ENCODE assay signal across 8 cellular contexts in genomic region chr6:42745638-42746451, GRCh38. TPM values are rescaled to one million over a fixed set of nuclear protein-coding genes. Genes with fewer than 3 reads are reported as not detected.
DNase-seq lines count a peak whose midpoint lies in the region; ATAC-seq and TF ChIP-seq lines count a peak whose summit lies in the region.

A gene with protein sequence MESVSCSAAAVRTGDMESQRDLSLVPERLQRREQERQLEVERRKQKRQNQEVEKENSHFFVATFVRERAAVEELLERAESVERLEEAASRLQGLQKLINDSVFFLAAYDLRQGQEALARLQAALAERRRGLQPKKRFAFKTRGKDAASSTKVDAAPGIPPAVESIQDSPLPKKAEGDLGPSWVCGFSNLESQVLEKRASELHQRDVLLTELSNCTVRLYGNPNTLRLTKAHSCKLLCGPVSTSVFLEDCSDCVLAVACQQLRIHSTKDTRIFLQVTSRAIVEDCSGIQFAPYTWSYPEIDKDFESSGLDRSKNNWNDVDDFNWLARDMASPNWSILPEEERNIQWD (minus strand): TSS chr6:42746103. CDS start chr6:42746073, 30 bp downstream.

- H4K20me1 ChIP-seq in smooth muscle cell (ENCODE audit: low read depth) = peaks cover 16% of the 10 kb centered on the region

- H3K27me3 Mint-ChIP-seq in WTC11 (ENCODE audit: low read depth) = no peaks in the 10 kb centered on the region
- H3K27me3 Mint-ChIP-seq in immature natural killer cell (ENCODE audit: low read depth in 3 of 3) = peaks cover 10 to 15% (median 14%) of the 10 kb centered on the region in 3 donors

- DNase-seq in AG08396 (ENCODE audit: low spot score) = peak; percentile 99
- peak; percentile 96 for DNase-seq in NCI-H226
- peak; percentile 93 for DNase-seq in WTC11 (ENCODE audit: low spot score)
- DNase-seq in caudate nucleus (lab: John Stamatoyannopoulos, UW) = peak; percentile 63 to 100 (median 97)
- peak; percentile 93 to 94 (median 93) for DNase-seq in immature natural killer cell
- peak; percentile 85 for DNase-seq in smooth muscle cell (lab: John Stamatoyannopoulos, UW; ENCODE audit: unreplicated experiment)

- H3K79me2 ChIP-seq in smooth muscle cell (ENCODE audit: low read depth) = peaks cover 19% of the 10 kb centered on the region

- H3K36me3 ChIP-seq in smooth muscle cell (ENCODE audit: low read depth) = no peaks in the 10 kb centered on the region

- peak within 1 kb of the TSS; percentile 92 for H3K9ac ChIP-seq in smooth muscle cell (ENCODE audit: low read depth)

- peak; percentile 95 for TF ChIP-seq POLR2A in GM18951 (IDR thresholded peaks at IDR 0.05; ENCODE audit: extremely low read depth, insufficient read depth, insufficient read length)

- peak within 1 kb of the TSS; percentile 90 for H3K4me3 ChIP-seq in smooth muscle cell

- H3K4me3 Mint-ChIP-seq in WTC11 (peak within 1 kb of the TSS; percentile 100), immature natural killer cell (peak within 1 kb of the TSS; percentile 97 to 100 (median 99))

- H3K4me1 Mint-ChIP-seq in WTC11 (peaks cover 16% of the 10 kb centered on the region), immature natural killer cell (peaks cover 33 to 35% of the 10 kb centered on the region in 2 donors)

- H3K4me1 ChIP-seq in smooth muscle cell (ENCODE audit: low read depth) = peaks cover 7% of the 10 kb centered on the region

- H3K36me3 Mint-ChIP-seq in WTC11 (peaks cover 2% of the 10 kb centered on the region), immature natural killer cell (peaks cover 4 to 12% (median 7%) of the 10 kb centered on the region in 3 donors)

- H3K27me3 ChIP-seq in smooth muscle cell (ENCODE audit: low read depth) = no peaks in the 10 kb centered on the region

- no peak for TF ChIP-seq CTCF in WTC11 (IDR thresholded peaks at IDR 0.05)
- no peak for TF ChIP-seq CTCF in smooth muscle cell (IDR thresholded peaks at IDR 0.05; ENCODE audit: borderline replicate concordance, insufficient read depth, poor library complexity, severe bottlenecking)

- H3K9me3 ChIP-seq in smooth muscle cell (replicated peaks; ENCODE audit: low read depth) = no peaks in the 10 kb centered on the region

- peak within 1 kb of the TSS; percentile 97 for H2AFZ ChIP-seq in smooth muscle cell (ENCODE audit: low read depth)

- peak; percentile 82 for ATAC-seq in HG03175 (IDR thresholded peaks at IDR 0.05; ENCODE audit: unreplicated experiment)
- peak; percentile 78 for ATAC-seq in WTC11

- POLR2A ChIA-PET in WTC11 (lab: Charles Lee) = interaction anchor here (0.6 to 5.0 kb wide), 23 partner anchors 9 to 1497 kb away, joined by 3 to 42 read pairs (median 5); partner anchors contain the start of genes BICRAL, C6orf132 and RPL7L1

- under 1% methylated on average over 53 of the region's 57 CpGs for WGBS in smooth muscle cell (ENCODE audit: low lambda C conversion rate)

- in situ Hi-C loops in GM18951 (cut with MboI; ENCODE audit: low sequenced_read_pairs, unreplicated experiment) = no loop called here

- H3F3A ChIP-seq in smooth muscle cell (ENCODE audit: low read depth) = peaks cover 17% of the 10 kb centered on the region

- peak within 1 kb of the TSS; percentile 96 for H3K27ac ChIP-seq in caudate nucleus (ENCODE audit: low read depth, low read length)
- peak within 1 kb of the TSS; percentile 87 for H3K27ac ChIP-seq in smooth muscle cell (ENCODE audit: low read depth)

- H3K27ac Mint-ChIP-seq in WTC11 (peak within 1 kb of the TSS; percentile 100), immature natural killer cell (peak within 1 kb of the TSS; percentile 95 to 100 (median 100))

- peak within 1 kb of the TSS; percentile 96 for H3K4me2 ChIP-seq in smooth muscle cell

- CTCF ChIA-PET in WTC11 (lab: Charles Lee) = interaction anchor here (0.6 to 4.0 kb wide), 10 partner anchors 17 to 182 kb away, joined by 3 to 18 read pairs (median 4); partner anchors contain the start of genes RPL7L1 and UBR2

- H3K9me3 Mint-ChIP-seq in WTC11 = no peaks in the 10 kb centered on the region
- peaks cover 4 to 18% (median 11%) of the 10 kb centered on the region in 6 donors for H3K9me3 Mint-ChIP-seq in immature natural killer cell

TF ChIP-seq in WTC11, 78 proteins besides CTCF, POLR2A, EP300 and RAD21 (continues in another document):
- no peak for TF ChIP-seq ZBTB21 (CRISPR knock-in tag; IDR thresholded peaks at IDR 0.05; ENCODE audit: borderline replicate concordance)
- TF ChIP-seq JAZF1 (CRISPR knock-in tag; IDR thresholded peaks at IDR 0.05) = no peak
- no peak for TF ChIP-seq USF2 (CRISPR knock-in tag; IDR thresholded peaks at IDR 0.05)
- no peak for TF ChIP-seq IRF2 (CRISPR knock-in tag; IDR thresholded peaks at IDR 0.05; ENCODE audit: borderline replicate concordance, low read depth)
- TF ChIP-seq MXD4 (CRISPR knock-in tag; IDR thresholded peaks at IDR 0.05; ENCODE audit: borderline replicate concordance) = no peak
- no peak for TF ChIP-seq ZNF423 (CRISPR knock-in tag; IDR thresholded peaks at IDR 0.05)
- TF ChIP-seq MLX (CRISPR knock-in tag; IDR thresholded peaks at IDR 0.05) = no peak
- no peak for TF ChIP-seq GTF2I (CRISPR knock-in tag; conservative IDR thresholded peaks at IDR 0.05)
- TF ChIP-seq FOXJ3 (CRISPR knock-in tag; IDR thresholded peaks at IDR 0.05; ENCODE audit: borderline replicate concordance) = no peak
- no peak for TF ChIP-seq SMAD3 (CRISPR knock-in tag; IDR thresholded peaks at IDR 0.05; ENCODE audit: borderline replicate concordance)
- TF ChIP-seq RELA (CRISPR knock-in tag; IDR thresholded peaks at IDR 0.05; ENCODE audit: borderline replicate concordance) = no peak
- no peak for TF ChIP-seq TCF7 (CRISPR knock-in tag; IDR thresholded peaks at IDR 0.05; ENCODE audit: low read depth)
- no peak for TF ChIP-seq ZNF425 (CRISPR knock-in tag; conservative IDR thresholded peaks at IDR 0.05)
- TF ChIP-seq, protein P1, sequence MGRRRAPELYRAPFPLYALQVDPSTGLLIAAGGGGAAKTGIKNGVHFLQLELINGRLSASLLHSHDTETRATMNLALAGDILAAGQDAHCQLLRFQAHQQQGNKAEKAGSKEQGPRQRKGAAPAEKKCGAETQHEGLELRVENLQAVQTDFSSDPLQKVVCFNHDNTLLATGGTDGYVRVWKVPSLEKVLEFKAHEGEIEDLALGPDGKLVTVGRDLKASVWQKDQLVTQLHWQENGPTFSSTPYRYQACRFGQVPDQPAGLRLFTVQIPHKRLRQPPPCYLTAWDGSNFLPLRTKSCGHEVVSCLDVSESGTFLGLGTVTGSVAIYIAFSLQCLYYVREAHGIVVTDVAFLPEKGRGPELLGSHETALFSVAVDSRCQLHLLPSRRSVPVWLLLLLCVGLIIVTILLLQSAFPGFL (CRISPR knock-in tag; IDR thresholded peaks at IDR 0.05; ENCODE audit: borderline replicate concordance) = 0 out of 2 replicates have a peak, but pooled peaks have one; percentile 30
- no peak for TF ChIP-seq EMX1 (CRISPR knock-in tag; IDR thresholded peaks at IDR 0.05)
- no peak for TF ChIP-seq ZSCAN18 (CRISPR knock-in tag; IDR thresholded peaks at IDR 0.05)
- TF ChIP-seq, protein P2, sequence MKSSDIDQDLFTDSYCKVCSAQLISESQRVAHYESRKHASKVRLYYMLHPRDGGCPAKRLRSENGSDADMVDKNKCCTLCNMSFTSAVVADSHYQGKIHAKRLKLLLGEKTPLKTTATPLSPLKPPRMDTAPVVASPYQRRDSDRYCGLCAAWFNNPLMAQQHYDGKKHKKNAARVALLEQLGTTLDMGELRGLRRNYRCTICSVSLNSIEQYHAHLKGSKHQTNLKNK (CRISPR knock-in tag; IDR thresholded peaks at IDR 0.05) = no peak
- no peak for TF ChIP-seq NFATC4 (CRISPR knock-in tag; IDR thresholded peaks at IDR 0.05)

RNA-seq across cellular contexts. Expression of the gene that starts here (rescaled TPM):
- total RNA-seq in WTC11 (2021) (24.7 to 27.3 TPM (median 25.0 TPM) in 3 replicates), smooth muscle cell (30.1 and 31.5 TPM in 2 replicates)
- polyA plus RNA-seq in immature natural killer cell (100 to 1,000 TPM; 109 to 140 (median 134) TPM), smooth muscle cell (31.8 and 41.5 TPM in 2 replicates)

Comparison
In these comparisons a context has a peak if more than half of its experiments do, and no peak if none do; other contexts are left out.
1. Peak in every context shown above with its lines: DNase-seq, ATAC-seq, H3K4me3 ChIP-seq and H3K27ac ChIP-seq.